In the genomic region with DNA sequence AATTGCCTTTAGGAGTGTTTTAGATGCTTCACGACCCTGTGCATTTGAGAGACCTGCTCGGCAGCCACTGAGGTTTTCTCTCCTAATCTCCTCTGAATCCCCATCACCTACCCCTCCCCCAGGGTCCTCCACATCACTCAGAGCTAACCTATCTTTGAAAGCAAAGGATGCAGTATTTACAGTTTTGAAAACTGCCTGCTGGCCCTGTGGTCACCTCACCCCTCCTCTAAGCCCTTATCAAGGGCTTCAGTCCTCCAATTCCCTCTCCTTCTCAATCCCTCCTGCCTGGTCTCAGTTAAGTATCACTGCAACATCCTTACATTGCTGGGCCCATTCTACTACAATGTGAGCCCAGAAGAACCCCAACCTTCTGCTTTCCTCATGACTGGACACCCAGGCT, we compare ENCODE assay signal across 10 cellular contexts. TPM values are rescaled to one million over a fixed set of nuclear protein-coding genes. Genes with fewer than 3 reads are reported as not detected.
"Had no signal": no experiment of that assay in that cellular context is flagged by ENCODE, and none has a peak within 500 bp of the region (broad histone marks: within the 10 kb centered on the region; RNA-seq: fewer than 3 reads in every experiment).

No MANE protein-coding gene starts in this region.

- H3K9ac ChIP-seq: GM23248 had no signal

- DNase-seq: GOT3, H7, HFFc6, KG1 had no signal

- FAIRE-seq: HTR-8/SVneo had no signal

- H3K4me3 ChIP-seq: GM23248, HAP-1 had no signal

- H3K9me3 ChIP-seq: HAP-1 had no signal

- H2AFZ ChIP-seq: GM23248 had no signal

- H3K27ac ChIP-seq: GM23248, HL-60 had no signal

- ATAC-seq: HCT116 had no signal

RNA-seq across cellular contexts. Expression of a gene that starts 17.8 kb away (rescaled TPM):
- total RNA-seq: GM23248, HFFc6 had no signal
- polyA plus RNA-seq: GM23248, IgD-negative memory B cell had no signal

RNA-seq across cellular contexts. Expression of a gene that starts 21.5 kb away (rescaled TPM):
- total RNA-seq: H7 had no signal
- polyA plus RNA-seq: GM23248, IgD-negative memory B cell had no signal
